ENCODE assay signal across 8 cellular contexts in genomic region chr19:30227661-30228112, GRCh38.
DNase-seq lines count a peak whose midpoint lies in the region; ATAC-seq, FAIRE-seq and TF ChIP-seq lines count a peak whose summit lies in the region.

No MANE protein-coding gene starts in this region.

- no peaks in the 10 kb centered on the region for H3K79me2 ChIP-seq in GM12878 (ENCODE audit: control insufficient read depth, insufficient read depth, low read length)

- H4K20me1 ChIP-seq in GM12878 (ENCODE audit: control insufficient read depth, insufficient read depth) = no peaks in the 10 kb centered on the region; the same call in 1 of the 2 replicates

- H3K9ac ChIP-seq in GM12878 (ENCODE audit: control insufficient read depth, insufficient read depth, low read length) (no peak overlapping the region), iPS-20b (ENCODE audit: low read depth, low read length) (no peak overlapping the region), skeletal muscle tissue (ENCODE audit: low read depth in 1 of 3, low read length in 3 of 3) (peak overlapping the region in 2 of 3 donors; percentile 14 to 66)

- SMC1A ChIA-PET in GM12878 (lab: Charles Lee; ENCODE audit: uncharacterized antibody, unreplicated experiment) = no interaction called here

- in situ Hi-C loops in Panc1 (cut with HindIII; ENCODE audit: low pct_unique_long_range_greater_than_20kb, low sequenced_read_pairs) = no loop called here
- in situ Hi-C loops in GM12878 (cut with MboI) = no loop called here

- no peak for TF ChIP-seq POLR2A in GM12878 (IDR thresholded peaks at IDR 0.05; ENCODE audit: low read depth, low read length)

- DNase-seq in A172 (ENCODE audit: low spot score) = peak; percentile 9
- no peak for DNase-seq in Panc1 (ENCODE audit: low read depth, low spot score)
- DNase-seq in GM12878 (ENCODE audit: low read depth, low spot score) = no peak

- intact Hi-C loops in Panc1 (cut with micrococcal nuclease; ENCODE audit: unreplicated experiment) (loop anchor here (5.0 kb wide), 1 partner anchor 420 kb away; no protein-coding TSS in a partner anchor), GM12878 (cut with micrococcal nuclease; ENCODE audit: unreplicated experiment) (loop anchor here (10.0 kb wide), 1 partner anchor 427 kb away; no protein-coding TSS in a partner anchor)

- RAD21 ChIA-PET in GM12878 (lab: Charles Lee; ENCODE audit: unreplicated experiment) = no interaction called here

- ATAC-seq in HG03064 (IDR thresholded peaks at IDR 0.05; ENCODE audit: low read depth, unreplicated experiment) (peak; percentile 68), Panc1 (peak; percentile 91), GM12878 (peak; percentile 87), GM18870 (IDR thresholded peaks at IDR 0.05; ENCODE audit: unreplicated experiment) (no peak)

- no peak for TF ChIP-seq EP300 in GM12878 (IDR thresholded peaks at IDR 0.05; ENCODE audit: borderline replicate concordance in 1 of 2, control insufficient read depth in 1 of 2, low read depth in 2 of 2, low read length in 2 of 2)

- no peaks in the 10 kb centered on the region for H3K9me3 ChIP-seq in Panc1 (ENCODE audit: control insufficient read depth, insufficient read depth, low read depth, low read length)
- no peaks in the 10 kb centered on the region; the same call in 2 of the 3 replicates for H3K9me3 ChIP-seq in GM12878 (replicated peaks; ENCODE audit: control insufficient read depth, insufficient read depth, low read length)
- H3K9me3 ChIP-seq in iPS-20b (ENCODE audit: insufficient read depth, low read depth, low read length) = no peaks in the 10 kb centered on the region
- H3K9me3 ChIP-seq in skeletal muscle tissue (ENCODE audit: control insufficient read depth in 3 of 3, low read length in 3 of 3) = no peaks in the 10 kb centered on the region

- POLR2A ChIA-PET in Panc1 (lab: Charles Lee) (no interaction called here), GM12878 (lab: Charles Lee) (no interaction called here)

- BruUV-seq in Panc1 (replicated peaks; lab: Mats Ljungman, UMichigan) = no TSS peak
- BruUV-seq in GM12878 (replicated peaks; lab: Mats Ljungman, UMichigan) = no TSS peak

- 7% methylated on average over 45 of the region's 57 CpGs for WGBS in GM12878 (ENCODE audit: insufficient coverage, insufficient replicate concordance, low lambda C conversion rate, missing lambda C conversion rate)

- H3K4me1 ChIP-seq in Panc1 (ENCODE audit: control insufficient read depth, insufficient read depth, low read length) = peaks cover 15% of the 10 kb centered on the region
- H3K4me1 ChIP-seq in GM12878 (ENCODE audit: control insufficient read depth, insufficient read depth, low read length) = no peaks in the 10 kb centered on the region
- peaks cover 17% of the 10 kb centered on the region; the same call in 1 of the 2 replicates for H3K4me1 ChIP-seq in iPS-20b (ENCODE audit: insufficient read depth, low read length)
- H3K4me1 ChIP-seq in skeletal muscle tissue (ENCODE audit: control insufficient read depth in 3 of 3, insufficient read depth in 3 of 3, low read length in 3 of 3) = peaks cover 11 to 21% (median 16%) of the 10 kb centered on the region in 3 donors

- H3K4me2 ChIP-seq in GM12878 (ENCODE audit: control insufficient read depth, insufficient read depth) = peak overlapping the region; percentile 84

- no peak for FAIRE-seq in GM12878 (lab: Jason Lieb, UNC)

- peak; percentile 52 for TF ChIP-seq CTCF in GM12874 (IDR thresholded peaks at IDR 0.05; ENCODE audit: insufficient read depth, low read depth, low read length)
- TF ChIP-seq CTCF in Panc1 (IDR thresholded peaks at IDR 0.05) = peak; percentile 94
- TF ChIP-seq CTCF in GM12878 (IDR thresholded peaks at IDR 0.05 in 2 of 3, conservative IDR thresholded peaks at IDR 0.05 in 1 of 3; ENCODE audit: control insufficient read depth in 2 of 3, extremely low read depth in 1 of 3, insufficient read depth in 1 of 3, low read depth in 3 of 3, low read length in 3 of 3) = peak; percentile 16 to 42 (median 37); a peak in 4 of 6 replicates

- peak overlapping the region; percentile 46 to 73 for H3K4me3 ChIP-seq in Panc1 (ENCODE audit: low read depth in 2 of 2, low read length in 2 of 2)
- H3K4me3 ChIP-seq in GM12878 = peak overlapping the region; percentile 67
- peak overlapping the region; percentile 80 for H3K4me3 ChIP-seq in iPS-20b (ENCODE audit: low read length)
- H3K4me3 ChIP-seq in skeletal muscle tissue (ENCODE audit: low read length in 3 of 3) = peak overlapping the region; percentile 62 to 68 (median 66)

- H3K27ac ChIP-seq in Panc1 (ENCODE audit: low read length) (no peak overlapping the region), GM12878 (ENCODE audit: control insufficient read depth, insufficient read depth) (no peak overlapping the region), iPS-20b (ENCODE audit: low read length) (no peak overlapping the region), skeletal muscle tissue (ENCODE audit: low read depth, low read length) (no peak overlapping the region)

- peak; percentile 36 for TF ChIP-seq RAD21 in GM12878 (IDR thresholded peaks at IDR 0.05; ENCODE audit: insufficient read depth, low read depth, low read length)

- H3K27me3 ChIP-seq in Panc1 (ENCODE audit: control insufficient read depth, insufficient read depth, low read length) (peaks cover 19% of the 10 kb centered on the region), GM12878 (replicated peaks in 1 of 2; ENCODE audit: control insufficient read depth in 2 of 2, insufficient read depth in 2 of 2, low read length in 1 of 2) (peaks cover 8 to 23% of the 10 kb centered on the region in 2 experiments), iPS-20b (ENCODE audit: insufficient read depth, low read length) (peaks cover 98% of the 10 kb centered on the region), skeletal muscle tissue (ENCODE audit: control insufficient read depth in 3 of 3, insufficient read depth in 3 of 3, low read length in 3 of 3) (peaks cover 47 to 54% (median 48%) of the 10 kb centered on the region in 3 donors)

- CTCF ChIA-PET in Panc1 (lab: Charles Lee) (interaction anchor here (0.7 kb wide), 1 partner anchor 27 kb away, joined by 3 read pairs; no protein-coding TSS in a partner anchor), GM12878 (lab: Yijun Ruan, JAX) (no interaction called here)

- peak overlapping the region; percentile 34; the same call in 1 of the 2 replicates for H2AFZ ChIP-seq in GM12878 (ENCODE audit: control insufficient read depth, low read depth, low read length)

- H3K36me3 ChIP-seq in Panc1 (ENCODE audit: control insufficient read depth, insufficient read depth, low read length) (no peaks in the 10 kb centered on the region), GM12878 (ENCODE audit: control insufficient read depth in 2 of 2, insufficient read depth in 2 of 2, low read length in 1 of 2) (no peaks in the 10 kb centered on the region), iPS-20b (ENCODE audit: insufficient read depth, low read depth, low read length) (no peaks in the 10 kb centered on the region), skeletal muscle tissue (ENCODE audit: control insufficient read depth in 3 of 3, insufficient read depth in 3 of 3, low read length in 3 of 3) (no peaks in the 10 kb centered on the region)

TF ChIP-seq in GM12878, 131 proteins besides CTCF, POLR2A, EP300 and RAD21:
- TF ChIP-seq HDAC6 (IDR thresholded peaks at IDR 0.05; ENCODE audit: unreplicated experiment) (peak; percentile 62), EED (IDR thresholded peaks at IDR 0.05; ENCODE audit: low read depth) (no peak), IRF4 (IDR thresholded peaks at IDR 0.05; ENCODE audit: low read depth, low read length) (no peak), SMC3 (IDR thresholded peaks at IDR 0.05; ENCODE audit: borderline replicate concordance, low read length) (0 out of 2 replicates have a peak, but pooled peaks have one; percentile 15), TARDBP (IDR thresholded peaks at IDR 0.05; ENCODE audit: borderline replicate concordance) (no peak), CBX5 (IDR thresholded peaks at IDR 0.05; ENCODE audit: low read depth) (0 out of 2 replicates have a peak, but pooled peaks have one; percentile 33), HDAC2 (IDR thresholded peaks at IDR 0.05) (no peak), ZBTB4 (CRISPR knock-in tag; IDR thresholded peaks at IDR 0.05) (no peak)

Comparison
In these comparisons a context has a peak if more than half of its experiments do, and no peak if none do; other contexts are left out.
1. CTCF ChIP-seq: peak in every context shown above with its lines; median percentile 94 in Panc1; 52 in GM12874; 37 in GM12878.
2. H3K9ac ChIP-seq: peak in skeletal muscle tissue (2 of 3); none in GM12878 (single experiment) and iPS-20b (single experiment).
3. Peak in every context shown above with its lines, with median percentiles within 50 percentile points of each other: H3K4me3 ChIP-seq.